ENCODE assay signal across 1 cellular context in genomic region chr19:16316506-16316882, GRCh38.
TF ChIP-seq lines count a peak whose summit lies in the region.

No MANE protein-coding gene starts in this region.

TF ChIP-seq in GM23338, 12 proteins besides CTCF, POLR2A, EP300 and RAD21 (continued from another document):
- TF ChIP-seq ZNF462 (CRISPR knock-in tag; IDR thresholded peaks at IDR 0.05) (no peak), ETS1 (IDR thresholded peaks at IDR 0.05) (no peak), EZH2 (IDR thresholded peaks at IDR 0.05; ENCODE audit: low read depth, unreplicated experiment) (no peak), JUNB (IDR thresholded peaks at IDR 0.05; ENCODE audit: unreplicated experiment) (no peak), NANOG (IDR thresholded peaks at IDR 0.05; ENCODE audit: borderline replicate concordance) (no peak), CREB1 (CRISPR knock-in tag; IDR thresholded peaks at IDR 0.05; ENCODE audit: low read depth) (no peak), POLR2AphosphoS5 (IDR thresholded peaks at IDR 0.05; ENCODE audit: low read depth) (no peak), ZNF114 (CRISPR knock-in tag; IDR thresholded peaks at IDR 0.05) (no peak), ZNF331 (CRISPR knock-in tag; IDR thresholded peaks at IDR 0.05; ENCODE audit: low read depth) (no peak)
